ENCODE assay signal across 8 cellular contexts in the genomic region with DNA sequence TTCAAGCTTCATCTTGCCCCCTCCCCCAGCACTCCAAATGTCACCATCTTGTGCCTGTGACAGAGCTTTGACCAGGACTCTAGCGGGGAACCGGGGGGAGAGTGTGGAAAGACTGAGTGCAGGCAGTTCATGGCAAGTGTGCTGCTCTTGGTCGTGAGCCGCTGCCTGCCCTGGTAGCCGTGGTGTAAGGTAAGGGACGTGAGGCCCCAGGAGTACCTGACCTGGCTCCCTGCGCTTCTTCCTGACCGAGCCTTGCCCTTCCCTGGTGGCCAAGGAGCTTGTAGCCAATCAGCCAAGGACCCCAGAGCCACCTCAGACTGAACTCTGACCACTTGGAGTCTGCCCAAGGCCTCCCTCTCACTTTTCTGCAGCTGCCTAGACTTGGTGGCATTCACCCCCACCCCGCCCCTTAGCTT. TPM values are rescaled to one million over a fixed set of nuclear protein-coding genes. Genes with fewer than 3 reads are reported as not detected.
DNase-seq lines count a peak whose midpoint lies in the region; ATAC-seq and TF ChIP-seq lines count a peak whose summit lies in the region.

No MANE protein-coding gene starts in this region.

- no peaks in the 10 kb centered on the region for H3F3A ChIP-seq in MM.1S (ENCODE audit: insufficient read depth, low read length)

- H3K27ac Mint-ChIP-seq in central memory CD8-positive, alpha-beta T cell (ENCODE audit: low read depth) = peak overlapping the region; percentile 90

- DNase-seq in AG04450 (ENCODE audit: low read depth, low spot score) (no peak), MM.1S (no peak), myocyte (ENCODE audit: low read depth) (peak; percentile 30), globus pallidus (ENCODE audit: low spot score) (no peak), midbrain (lab: John Stamatoyannopoulos, UW) (no peak)
- DNase-seq in central memory CD8-positive, alpha-beta T cell (ENCODE audit: low spot score in 2 of 2) = no peak

- peak overlapping the region; percentile 98 for H3K4me2 ChIP-seq in MM.1S (ENCODE audit: low read depth, low read length)

- H3K9ac ChIP-seq in MM.1S (ENCODE audit: low read length) = peak overlapping the region; percentile 78; the same call in 1 of the 2 replicates

- H3K27me3 ChIP-seq in AG04450 (ENCODE audit: control insufficient read depth, insufficient read depth, low read length) (no peaks in the 10 kb centered on the region), MM.1S (replicated peaks; ENCODE audit: insufficient read depth, low read length) (peaks cover 18% of the 10 kb centered on the region)

- no peaks in the 10 kb centered on the region for H3K9me2 ChIP-seq in MM.1S (replicated peaks; ENCODE audit: insufficient read depth, low read length)

- peaks cover 44% of the 10 kb centered on the region for H3K36me3 Mint-ChIP-seq in central memory CD8-positive, alpha-beta T cell (ENCODE audit: insufficient read depth)

- no peak overlapping the region for H2AFZ ChIP-seq in MM.1S (ENCODE audit: low read length)

- peak overlapping the region; percentile 78 for H3K4me3 Mint-ChIP-seq in central memory CD8-positive, alpha-beta T cell

- H3K36me3 ChIP-seq in MM.1S (replicated peaks; ENCODE audit: insufficient read depth, low read length) = no peaks in the 10 kb centered on the region

- TF ChIP-seq CTCF in AG04450 (IDR thresholded peaks at IDR 0.05; ENCODE audit: low read depth, low read length) (no peak), MM.1S (IDR thresholded peaks at IDR 0.05; ENCODE audit: low read length) (no peak)

- H3K4me3 ChIP-seq in AG04450 (ENCODE audit: low read depth, low read length) = peak overlapping the region; percentile 90
- peak overlapping the region; percentile 97 for H3K4me3 ChIP-seq in MM.1S (ENCODE audit: low read length)

- H3K79me2 ChIP-seq in MM.1S (ENCODE audit: low read length) = peaks cover 52% of the 10 kb centered on the region

- ATAC-seq in central memory CD8-positive, alpha-beta T cell (replicated peaks; ENCODE audit: extremely low read depth, poor library complexity, severe bottlenecking) = no peak
- ATAC-seq in GM21526 (IDR thresholded peaks at IDR 0.05; ENCODE audit: low FRiP score, unreplicated experiment) (no peak), HG03442 (IDR thresholded peaks at IDR 0.05; ENCODE audit: unreplicated experiment) (no peak)

- CTCF ChIA-PET in AG04450 (lab: Charles Lee) = interaction anchor here (0.6 to 2.3 kb wide), 5 partner anchors 20 to 110 kb away, joined by 3 to 11 read pairs (median 3); no protein-coding TSS in a partner anchor

- H3K27ac ChIP-seq in AG04450 (ENCODE audit: low read depth, low read length) (no peak overlapping the region), MM.1S (ENCODE audit: low read length) (no peak overlapping the region)

- H3K9me3 ChIP-seq in AG04450 (ENCODE audit: control insufficient read depth, insufficient read depth, low read length) (no peaks in the 10 kb centered on the region; the same call in 1 of the 2 replicates), MM.1S (replicated peaks; ENCODE audit: insufficient read depth, low read length) (no peaks in the 10 kb centered on the region)

- H3K9me3 Mint-ChIP-seq in central memory CD8-positive, alpha-beta T cell = no peaks in the 10 kb centered on the region

- H3K27me3 Mint-ChIP-seq in central memory CD8-positive, alpha-beta T cell = no peaks in the 10 kb centered on the region

- H3K4me1 ChIP-seq in MM.1S (ENCODE audit: low read length) = peaks cover 13% of the 10 kb centered on the region

- no peaks in the 10 kb centered on the region for H4K20me1 ChIP-seq in MM.1S (ENCODE audit: insufficient read depth, low read length)

- POLR2A ChIA-PET in AG04450 (lab: Yijun Ruan, JAX) = interaction anchor here (1.1 kb wide), 1 partner anchor 18 kb away, joined by 4 read pairs; no protein-coding TSS in a partner anchor

- H3K4me1 Mint-ChIP-seq in central memory CD8-positive, alpha-beta T cell = peaks cover 75% of the 10 kb centered on the region

RNA-seq across cellular contexts. Expression of a gene that starts 1.3 kb away (rescaled TPM):
- 15.8 and 23.2 TPM in 2 replicates for polyA plus RNA-seq in AG04450 (2011; rRNA removed)
- 28.1 and 32.6 TPM in 2 replicates for polyA minus RNA-seq in AG04450 (2011; rRNA and poly(A)+ RNA removed)
- 103 and 129 TPM in 2 replicates for total RNA-seq in myocyte
- 53.9 TPM for polyA plus RNA-seq in myocyte (2012)

RNA-seq across cellular contexts. Expression of a gene that starts 32.9 kb away (rescaled TPM):
- 445 and 578 TPM in 2 replicates for polyA plus RNA-seq in AG04450 (2011; rRNA removed)
- polyA minus RNA-seq in AG04450 (2011; rRNA and poly(A)+ RNA removed) = 66.6 and 91.2 TPM in 2 replicates
- 147 and 185 TPM in 2 replicates for total RNA-seq in myocyte
- polyA plus RNA-seq in myocyte (2012) = 89.0 TPM

RNA-seq across cellular contexts. Expression of a gene that starts 43.0 kb away (rescaled TPM):
- 0.11 TPM in 1 of 2 replicates, not detected in the other for polyA plus RNA-seq in AG04450 (2011; rRNA removed)
- polyA minus RNA-seq in AG04450 (2011; rRNA and poly(A)+ RNA removed) = not detected in 2 replicates
- 0.19 TPM in 1 of 2 replicates, not detected in the other for total RNA-seq in myocyte
- polyA plus RNA-seq in myocyte (2012) = 0.55 TPM
